In genomic region chr2:68050353-68050752, GRCh38 we compare ENCODE assay signal across 17 cellular contexts. TPM values are rescaled to one million over a fixed set of nuclear protein-coding genes. Genes with fewer than 3 reads are reported as not detected.
DNase-seq lines count a peak whose midpoint lies in the region; ATAC-seq and TF ChIP-seq lines count a peak whose summit lies in the region.
"Had no signal": no experiment of that assay in that cellular context is flagged by ENCODE, and none has a peak within 500 bp of the region (broad histone marks: within the 10 kb centered on the region; RNA-seq: fewer than 3 reads in every experiment).

No MANE protein-coding gene starts in this region.

- H3K36me3 Mint-ChIP-seq in activated naive CD4-positive, alpha-beta T cell treated with anti-CD3 and anti-CD28 coated beads, Interleukin-2, amount 50 U/mL, for 24 hours = peaks cover 10% of the 10 kb centered on the region
- H3K36me3 Mint-ChIP-seq in memory B cell = peaks cover 19% of the 10 kb centered on the region

- H3K27me3 Mint-ChIP-seq in activated naive CD4-positive, alpha-beta T cell treated with anti-CD3 and anti-CD28 coated beads, Interleukin-2, amount 50 U/mL, for 24 hours = no peaks in the 10 kb centered on the region
- H3K27me3 Mint-ChIP-seq in memory B cell = no peaks in the 10 kb centered on the region

- TF ChIP-seq CTCF in tibial artery (IDR thresholded peaks at IDR 0.05) (no peak), heart left ventricle (IDR thresholded peaks at IDR 0.05) (no peak)

- 87 to 98% (median 91%) methylated on average over 2 of the region's 2 CpGs for WGBS in heart left ventricle, 4 donors

- H3K4me3 ChIP-seq in tibial artery (no peak overlapping the region), heart left ventricle (no peak overlapping the region)
- H3K4me3 ChIP-seq: BLaER1, SK-N-MC had no signal

- DNase-seq in activated naive CD4-positive, alpha-beta T cell treated with anti-CD3 and anti-CD28 coated beads, Interleukin-2, amount 50 U/mL, for 16 hours = no peak
- DNase-seq in memory B cell (ENCODE audit: low spot score in 2 of 2) (no peak), head of caudate nucleus (no peak), tibial artery (no peak), heart left ventricle (no peak)
- DNase-seq: COR-L47, GF-D8, HFFc6, IMR-90, NCI-H187 treated with DMSO at 0.1 percent for 48 hours, NCI-H69, Right ventricle myocardium superior had no signal

- intact Hi-C loops in head of caudate nucleus (cut with DNase I) (no loop called here), tibial artery (cut with DNase I; ENCODE audit: low total_unique reads) (no loop called here), heart left ventricle (cut with DNase I) (no loop called here)

- H3K9me3 ChIP-seq in tibial artery = no peaks in the 10 kb centered on the region
- H3K9me3 ChIP-seq in heart left ventricle = no peaks in the 10 kb centered on the region
- H3K9me3 ChIP-seq: BLaER1 had no signal

- H3K36me3 ChIP-seq in tibial artery (peaks cover 0 to 9% (median 0%) of the 10 kb centered on the region in 3 donors), heart left ventricle (peaks cover 0 to 19% (median 14%) of the 10 kb centered on the region in 9 donors)

- no peaks in the 10 kb centered on the region for H3K27me3 ChIP-seq in tibial artery
- H3K27me3 ChIP-seq in heart left ventricle = no peaks in the 10 kb centered on the region
- H3K27me3 ChIP-seq: BLaER1 had no signal

- H3K9me3 Mint-ChIP-seq in activated naive CD4-positive, alpha-beta T cell treated with anti-CD3 and anti-CD28 coated beads, Interleukin-2, amount 50 U/mL, for 24 hours = no peaks in the 10 kb centered on the region
- H3K9me3 Mint-ChIP-seq in memory B cell = no peaks in the 10 kb centered on the region
- H3K9me3 Mint-ChIP-seq: HFFc6 had no signal

- ATAC-seq in GM21515 (IDR thresholded peaks at IDR 0.05; ENCODE audit: unreplicated experiment) (peak; percentile 44), memory B cell (ENCODE audit: low read depth) (no peak), HG02884 (IDR thresholded peaks at IDR 0.05; ENCODE audit: unreplicated experiment) (no peak), heart left ventricle (no peak)

- TF ChIP-seq POLR2A in heart left ventricle (IDR thresholded peaks at IDR 0.05) = no peak

- H3K27ac Mint-ChIP-seq in activated naive CD4-positive, alpha-beta T cell treated with anti-CD3 and anti-CD28 coated beads, Interleukin-2, amount 50 U/mL, for 24 hours = peak overlapping the region; percentile 37
- H3K27ac Mint-ChIP-seq in memory B cell = peak overlapping the region; percentile 3
- H3K27ac Mint-ChIP-seq: HFFc6 had no signal

- H3K4me1 Mint-ChIP-seq in activated naive CD4-positive, alpha-beta T cell treated with anti-CD3 and anti-CD28 coated beads, Interleukin-2, amount 50 U/mL, for 24 hours = peaks cover 59% of the 10 kb centered on the region
- peaks cover 36% of the 10 kb centered on the region for H3K4me1 Mint-ChIP-seq in memory B cell

- no peak overlapping the region for H3K4me3 Mint-ChIP-seq in activated naive CD4-positive, alpha-beta T cell treated with anti-CD3 and anti-CD28 coated beads, Interleukin-2, amount 50 U/mL, for 24 hours
- H3K4me3 Mint-ChIP-seq in memory B cell = no peak overlapping the region
- H3K4me3 Mint-ChIP-seq: HFFc6 had no signal

- H3K4me1 ChIP-seq in tibial artery (peaks cover 0 to 28% (median 6%) of the 10 kb centered on the region in 4 donors), heart left ventricle (peaks cover 0 to 34% (median 12%) of the 10 kb centered on the region in 12 donors)
- H3K4me1 ChIP-seq: BLaER1 had no signal

- H3K27ac ChIP-seq in tibial artery (no peak overlapping the region), heart left ventricle (no peak overlapping the region)
- H3K27ac ChIP-seq: BLaER1, SK-N-MC had no signal

RNA-seq across cellular contexts. Expression of gene C1D, which starts 12.5 kb away (rescaled TPM):
- total RNA-seq in heart left ventricle = 10 to 100 TPM; 12.5 to 36.6 (median 16.9) TPM
- 10 to 100 TPM in 1 of 2 donors, 1 to 10 TPM in 1; 7.9 to 40.4 TPM for polyA plus RNA-seq in heart left ventricle
